ENCODE assay signal across 27 cellular contexts in genomic region chr2:33633295-33633694, GRCh38.
"Had no signal": no experiment of that assay in that cellular context is flagged by ENCODE, and none has a peak within 500 bp of the region (broad histone marks: within the 10 kb centered on the region; RNA-seq: fewer than 3 reads in every experiment).

No MANE protein-coding gene starts in this region.

- H3K4me1 ChIP-seq: colonic mucosa, gastroesophageal sphincter, heart right ventricle, left ventricle myocardium inferior, lower lobe of right lung, pancreas, right lobe of liver, stomach, thyroid gland had no signal

- DNase-seq: colonic mucosa; effector CD8-positive, alpha-beta T cell; endodermal cell; foreskin fibroblast; heart right ventricle; hippocampal formation; left colon; left ventricle myocardium inferior; lower lobe of right lung; naive thymus-derived CD8-positive, alpha-beta T cell; nephron progenitor cell; occipital lobe; pancreas; right lobe of liver; small intestine; stimulated activated CD4-positive, alpha-beta T cell treated with anti-CD3 and anti-CD28 coated beads, Interleukin-12 subunit alpha, Interleukin-12 subunit beta, amount 100 ng/mL, for 4 hours; stimulated activated CD4-positive, alpha-beta T cell treated with anti-CD3 and anti-CD28 coated beads, Interleukin-1b, Interleukin-23, amount 100 ng/mL, for 48 hours; stimulated activated CD4-positive, alpha-beta T cell treated with anti-CD3 and anti-CD28 coated beads, Interleukin-4, amount 100 ng/mL, for 24 hours; stimulated activated naive CD4-positive, alpha-beta T cell treated with Interleukin-2 at 50 U/mL for 16 hours; stomach; thyroid gland had no signal

- H3K27ac Mint-ChIP-seq: dendritic cell treated with granulocyte-macrophage colony-stimulating factor and Interleukin-4, amounts not matched to agents 40 ng/mL and 50 ng/mL, for 4 days; endodermal cell; naive thymus-derived CD8-positive, alpha-beta T cell; nephron progenitor cell; progenitor cell of endocrine pancreas; stimulated activated effector memory CD8-positive, alpha-beta T cell treated with anti-CD3 and anti-CD28 coated beads, Interleukin-12 subunit alpha, Interleukin-12 subunit beta, amount 100 ng/mL, for 72 hours; type B pancreatic cell had no signal

- H3K4me3 Mint-ChIP-seq: dendritic cell treated with granulocyte-macrophage colony-stimulating factor and Interleukin-4, amounts not matched to agents 40 ng/mL and 50 ng/mL, for 4 days; endodermal cell; naive thymus-derived CD8-positive, alpha-beta T cell; nephron progenitor cell; stimulated activated effector memory CD8-positive, alpha-beta T cell treated with anti-CD3 and anti-CD28 coated beads, Interleukin-12 subunit alpha, Interleukin-12 subunit beta, amount 100 ng/mL, for 72 hours; type B pancreatic cell had no signal

- H3K27ac ChIP-seq: colonic mucosa, epithelial cell of prostate, gastroesophageal sphincter, heart right ventricle, left ventricle myocardium inferior, lower lobe of right lung, pancreas, right lobe of liver, stomach, thyroid gland had no signal

- H3K4me1 Mint-ChIP-seq: endodermal cell; naive thymus-derived CD8-positive, alpha-beta T cell; nephron progenitor cell; stimulated activated effector memory CD8-positive, alpha-beta T cell treated with anti-CD3 and anti-CD28 coated beads, Interleukin-12 subunit alpha, Interleukin-12 subunit beta, amount 100 ng/mL, for 72 hours had no signal

- H3K9me3 ChIP-seq: colonic mucosa, gastroesophageal sphincter, heart right ventricle, lower lobe of right lung, pancreas, right lobe of liver, stomach, thyroid gland had no signal

- H3K27me3 ChIP-seq: colonic mucosa, gastroesophageal sphincter, heart right ventricle, pancreas, right lobe of liver, stomach, thyroid gland had no signal

- H3K36me3 ChIP-seq: colonic mucosa, gastroesophageal sphincter, heart right ventricle, left ventricle myocardium inferior, lower lobe of right lung, pancreas, right lobe of liver, stomach, thyroid gland had no signal

- H3K9me3 Mint-ChIP-seq: dendritic cell treated with granulocyte-macrophage colony-stimulating factor and Interleukin-4, amounts not matched to agents 40 ng/mL and 50 ng/mL, for 4 days; endodermal cell; naive thymus-derived CD8-positive, alpha-beta T cell; stimulated activated effector memory CD8-positive, alpha-beta T cell treated with anti-CD3 and anti-CD28 coated beads, Interleukin-12 subunit alpha, Interleukin-12 subunit beta, amount 100 ng/mL, for 72 hours; type B pancreatic cell had no signal

- H3K27me3 Mint-ChIP-seq: dendritic cell treated with granulocyte-macrophage colony-stimulating factor and Interleukin-4, amounts not matched to agents 40 ng/mL and 50 ng/mL, for 4 days; progenitor cell of endocrine pancreas; type B pancreatic cell had no signal

- H3K36me3 Mint-ChIP-seq: naive thymus-derived CD8-positive, alpha-beta T cell; stimulated activated effector memory CD8-positive, alpha-beta T cell treated with anti-CD3 and anti-CD28 coated beads, Interleukin-12 subunit alpha, Interleukin-12 subunit beta, amount 100 ng/mL, for 72 hours; type B pancreatic cell had no signal

- H3K4me3 ChIP-seq: colonic mucosa, gastroesophageal sphincter, heart right ventricle, left ventricle myocardium inferior, lower lobe of right lung, pancreas, right lobe of liver, stomach, thyroid gland had no signal
